In the genomic region with DNA sequence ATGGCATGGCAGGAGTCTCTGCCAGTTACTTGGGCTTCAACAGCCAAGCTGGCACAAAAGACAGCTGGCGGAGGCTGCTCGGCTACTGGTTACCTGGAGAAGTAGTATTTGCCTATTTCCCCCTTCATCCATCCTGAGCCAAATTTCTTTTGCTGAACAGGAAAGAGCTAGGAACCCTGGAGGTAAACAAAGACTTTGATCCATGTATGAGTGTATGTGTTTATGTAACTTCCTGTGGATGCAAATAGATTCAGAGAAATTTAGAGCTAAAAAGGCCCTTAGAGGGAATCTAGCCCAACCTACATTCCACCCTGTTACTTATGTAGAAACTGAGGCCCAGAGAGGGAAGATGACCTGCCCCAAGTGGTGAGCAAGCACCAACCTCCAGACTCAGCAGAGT, we compare ENCODE assay signal across 1 cellular context.
A peak's percentile ranks its signal among the peaks of the same experiment; 100 is the strongest.
TF ChIP-seq lines count a peak whose summit lies in the region.

No MANE protein-coding gene starts in this region.

TF ChIP-seq in HepG2, 621 proteins besides CTCF, POLR2A, EP300 and RAD21 (continues in another document):
- no peak for TF ChIP-seq ZNF256 (CRISPR knock-in tag; conservative IDR thresholded peaks at IDR 0.05)
- TF ChIP-seq FOXA1 (IDR thresholded peaks at IDR 0.05) = no peak
- TF ChIP-seq FOXA1 (CRISPR knock-in tag; IDR thresholded peaks at IDR 0.05) = peak; percentile 67
- TF ChIP-seq HNF4A (CRISPR knock-in tag; IDR thresholded peaks at IDR 0.05) = peak; percentile 70
- no peak for TF ChIP-seq FOXP1 (IDR thresholded peaks at IDR 0.05)
- peak; percentile 42; the same call in 1 of the 2 replicates for TF ChIP-seq FOXP1 (CRISPR knock-in tag; IDR thresholded peaks at IDR 0.05)
- no peak for TF ChIP-seq ZFP41 (CRISPR knock-in tag; IDR thresholded peaks at IDR 0.05; ENCODE audit: borderline replicate concordance)
- no peak for TF ChIP-seq PRMT3 (CRISPR knock-in tag; IDR thresholded peaks at IDR 0.05; ENCODE audit: borderline replicate concordance, low read depth)
- TF ChIP-seq ZNF552 (CRISPR knock-in tag; IDR thresholded peaks at IDR 0.05; ENCODE audit: borderline replicate concordance) = no peak
- no peak for TF ChIP-seq ZIK1 (CRISPR knock-in tag; IDR thresholded peaks at IDR 0.05; ENCODE audit: borderline replicate concordance, low read depth)
- TF ChIP-seq ZNF17 (CRISPR knock-in tag; IDR thresholded peaks at IDR 0.05) = no peak
- 0 out of 2 replicates have a peak, but pooled peaks have one; percentile 20 for TF ChIP-seq SAP130 (CRISPR knock-in tag; IDR thresholded peaks at IDR 0.05; ENCODE audit: low read depth)
- TF ChIP-seq LCORL (IDR thresholded peaks at IDR 0.05) = no peak
- peak; percentile 34; the same call in 1 of the 2 replicates for TF ChIP-seq LCORL (CRISPR knock-in tag; IDR thresholded peaks at IDR 0.05)
- peak; percentile 75 for TF ChIP-seq FOXA3 (CRISPR knock-in tag; IDR thresholded peaks at IDR 0.05)
- TF ChIP-seq, protein P1, sequence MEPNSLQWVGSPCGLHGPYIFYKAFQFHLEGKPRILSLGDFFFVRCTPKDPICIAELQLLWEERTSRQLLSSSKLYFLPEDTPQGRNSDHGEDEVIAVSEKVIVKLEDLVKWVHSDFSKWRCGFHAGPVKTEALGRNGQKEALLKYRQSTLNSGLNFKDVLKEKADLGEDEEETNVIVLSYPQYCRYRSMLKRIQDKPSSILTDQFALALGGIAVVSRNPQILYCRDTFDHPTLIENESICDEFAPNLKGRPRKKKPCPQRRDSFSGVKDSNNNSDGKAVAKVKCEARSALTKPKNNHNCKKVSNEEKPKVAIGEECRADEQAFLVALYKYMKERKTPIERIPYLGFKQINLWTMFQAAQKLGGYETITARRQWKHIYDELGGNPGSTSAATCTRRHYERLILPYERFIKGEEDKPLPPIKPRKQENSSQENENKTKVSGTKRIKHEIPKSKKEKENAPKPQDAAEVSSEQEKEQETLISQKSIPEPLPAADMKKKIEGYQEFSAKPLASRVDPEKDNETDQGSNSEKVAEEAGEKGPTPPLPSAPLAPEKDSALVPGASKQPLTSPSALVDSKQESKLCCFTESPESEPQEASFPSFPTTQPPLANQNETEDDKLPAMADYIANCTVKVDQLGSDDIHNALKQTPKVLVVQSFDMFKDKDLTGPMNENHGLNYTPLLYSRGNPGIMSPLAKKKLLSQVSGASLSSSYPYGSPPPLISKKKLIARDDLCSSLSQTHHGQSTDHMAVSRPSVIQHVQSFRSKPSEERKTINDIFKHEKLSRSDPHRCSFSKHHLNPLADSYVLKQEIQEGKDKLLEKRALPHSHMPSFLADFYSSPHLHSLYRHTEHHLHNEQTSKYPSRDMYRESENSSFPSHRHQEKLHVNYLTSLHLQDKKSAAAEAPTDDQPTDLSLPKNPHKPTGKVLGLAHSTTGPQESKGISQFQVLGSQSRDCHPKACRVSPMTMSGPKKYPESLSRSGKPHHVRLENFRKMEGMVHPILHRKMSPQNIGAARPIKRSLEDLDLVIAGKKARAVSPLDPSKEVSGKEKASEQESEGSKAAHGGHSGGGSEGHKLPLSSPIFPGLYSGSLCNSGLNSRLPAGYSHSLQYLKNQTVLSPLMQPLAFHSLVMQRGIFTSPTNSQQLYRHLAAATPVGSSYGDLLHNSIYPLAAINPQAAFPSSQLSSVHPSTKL (CRISPR knock-in tag; IDR thresholded peaks at IDR 0.05) = peak; percentile 66
- TF ChIP-seq, protein P2, sequence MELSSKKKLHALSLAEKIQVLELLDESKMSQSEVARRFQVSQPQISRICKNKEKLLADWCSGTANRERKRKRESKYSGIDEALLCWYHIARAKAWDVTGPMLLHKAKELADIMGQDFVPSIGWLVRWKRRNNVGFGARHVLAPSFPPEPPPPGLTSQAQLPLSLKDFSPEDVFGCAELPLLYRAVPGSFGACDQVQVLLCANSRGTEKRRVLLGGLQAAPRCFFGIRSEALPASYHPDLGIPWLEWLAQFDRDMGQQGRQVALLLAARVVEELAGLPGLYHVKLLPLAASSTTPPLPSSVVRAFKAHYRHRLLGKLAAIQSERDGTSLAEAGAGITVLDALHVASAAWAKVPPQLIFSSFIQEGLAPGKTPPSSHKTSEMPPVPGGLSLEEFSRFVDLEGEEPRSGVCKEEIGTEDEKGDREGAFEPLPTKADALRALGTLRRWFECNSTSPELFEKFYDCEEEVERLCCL (CRISPR knock-in tag; IDR thresholded peaks at IDR 0.05; ENCODE audit: borderline replicate concordance) = no peak
- TF ChIP-seq NCOR1 (IDR thresholded peaks at IDR 0.05; ENCODE audit: borderline replicate concordance, low read length) = no peak
- TF ChIP-seq, protein P3, sequence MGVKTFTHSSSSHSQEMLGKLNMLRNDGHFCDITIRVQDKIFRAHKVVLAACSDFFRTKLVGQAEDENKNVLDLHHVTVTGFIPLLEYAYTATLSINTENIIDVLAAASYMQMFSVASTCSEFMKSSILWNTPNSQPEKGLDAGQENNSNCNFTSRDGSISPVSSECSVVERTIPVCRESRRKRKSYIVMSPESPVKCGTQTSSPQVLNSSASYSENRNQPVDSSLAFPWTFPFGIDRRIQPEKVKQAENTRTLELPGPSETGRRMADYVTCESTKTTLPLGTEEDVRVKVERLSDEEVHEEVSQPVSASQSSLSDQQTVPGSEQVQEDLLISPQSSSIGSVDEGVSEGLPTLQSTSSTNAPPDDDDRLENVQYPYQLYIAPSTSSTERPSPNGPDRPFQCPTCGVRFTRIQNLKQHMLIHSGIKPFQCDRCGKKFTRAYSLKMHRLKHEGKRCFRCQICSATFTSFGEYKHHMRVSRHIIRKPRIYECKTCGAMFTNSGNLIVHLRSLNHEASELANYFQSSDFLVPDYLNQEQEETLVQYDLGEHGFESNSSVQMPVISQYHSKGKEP (CRISPR knock-in tag; IDR thresholded peaks at IDR 0.05) = no peak
- TF ChIP-seq ETV5 (CRISPR knock-in tag; IDR thresholded peaks at IDR 0.05; ENCODE audit: borderline replicate concordance) = peak; percentile 61; the same call in 1 of the 2 replicates
- no peak for TF ChIP-seq BRD4 (CRISPR knock-in tag; IDR thresholded peaks at IDR 0.05)
- 0 out of 2 replicates have a peak, but pooled peaks have one; percentile 14 for TF ChIP-seq ZNF644 (CRISPR knock-in tag; IDR thresholded peaks at IDR 0.05; ENCODE audit: low read depth)
- TF ChIP-seq ZNF235 (CRISPR knock-in tag; IDR thresholded peaks at IDR 0.05; ENCODE audit: borderline replicate concordance) = no peak
- TF ChIP-seq, protein P4, sequence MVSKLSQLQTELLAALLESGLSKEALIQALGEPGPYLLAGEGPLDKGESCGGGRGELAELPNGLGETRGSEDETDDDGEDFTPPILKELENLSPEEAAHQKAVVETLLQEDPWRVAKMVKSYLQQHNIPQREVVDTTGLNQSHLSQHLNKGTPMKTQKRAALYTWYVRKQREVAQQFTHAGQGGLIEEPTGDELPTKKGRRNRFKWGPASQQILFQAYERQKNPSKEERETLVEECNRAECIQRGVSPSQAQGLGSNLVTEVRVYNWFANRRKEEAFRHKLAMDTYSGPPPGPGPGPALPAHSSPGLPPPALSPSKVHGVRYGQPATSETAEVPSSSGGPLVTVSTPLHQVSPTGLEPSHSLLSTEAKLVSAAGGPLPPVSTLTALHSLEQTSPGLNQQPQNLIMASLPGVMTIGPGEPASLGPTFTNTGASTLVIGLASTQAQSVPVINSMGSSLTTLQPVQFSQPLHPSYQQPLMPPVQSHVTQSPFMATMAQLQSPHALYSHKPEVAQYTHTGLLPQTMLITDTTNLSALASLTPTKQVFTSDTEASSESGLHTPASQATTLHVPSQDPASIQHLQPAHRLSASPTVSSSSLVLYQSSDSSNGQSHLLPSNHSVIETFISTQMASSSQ (IDR thresholded peaks at IDR 0.05; ENCODE audit: low read depth) = no peak
- TF ChIP-seq, protein P4 (CRISPR knock-in tag; IDR thresholded peaks at IDR 0.05; ENCODE audit: borderline replicate concordance) = no peak
- no peak for TF ChIP-seq ZNF530 (CRISPR knock-in tag; IDR thresholded peaks at IDR 0.05; ENCODE audit: low read depth)
- TF ChIP-seq, protein P5, sequence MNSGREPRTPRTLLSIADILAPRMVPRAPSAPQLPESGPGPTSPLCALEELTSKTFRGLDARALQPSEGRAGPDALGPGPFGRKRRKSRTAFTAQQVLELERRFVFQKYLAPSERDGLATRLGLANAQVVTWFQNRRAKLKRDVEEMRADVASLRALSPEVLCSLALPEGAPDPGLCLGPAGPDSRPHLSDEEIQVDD (CRISPR knock-in tag; IDR thresholded peaks at IDR 0.05; ENCODE audit: borderline replicate concordance) = no peak
- TF ChIP-seq, protein P6, sequence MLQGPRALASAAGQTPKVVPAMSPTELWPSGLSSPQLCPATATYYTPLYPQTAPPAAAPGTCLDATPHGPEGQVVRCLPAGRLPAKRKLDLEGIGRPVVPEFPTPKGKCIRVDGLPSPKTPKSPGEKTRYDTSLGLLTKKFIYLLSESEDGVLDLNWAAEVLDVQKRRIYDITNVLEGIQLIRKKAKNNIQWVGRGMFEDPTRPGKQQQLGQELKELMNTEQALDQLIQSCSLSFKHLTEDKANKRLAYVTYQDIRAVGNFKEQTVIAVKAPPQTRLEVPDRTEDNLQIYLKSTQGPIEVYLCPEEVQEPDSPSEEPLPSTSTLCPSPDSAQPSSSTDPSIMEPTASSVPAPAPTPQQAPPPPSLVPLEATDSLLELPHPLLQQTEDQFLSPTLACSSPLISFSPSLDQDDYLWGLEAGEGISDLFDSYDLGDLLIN (CRISPR knock-in tag; IDR thresholded peaks at IDR 0.05; ENCODE audit: borderline replicate concordance) = no peak
- TF ChIP-seq ZNF143 (CRISPR knock-in tag; IDR thresholded peaks at IDR 0.05) = no peak
- TF ChIP-seq HDAC6 (IDR thresholded peaks at IDR 0.05; ENCODE audit: low read depth, low read length) = no peak
- no peak for TF ChIP-seq SSRP1 (CRISPR knock-in tag; IDR thresholded peaks at IDR 0.05)
- TF ChIP-seq ZNF160 (CRISPR knock-in tag; IDR thresholded peaks at IDR 0.05) = peak; percentile 99
- TF ChIP-seq ZNF337 (CRISPR knock-in tag; IDR thresholded peaks at IDR 0.05; ENCODE audit: borderline replicate concordance, low read depth) = no peak
- no peak for TF ChIP-seq KDM2A (CRISPR knock-in tag; IDR thresholded peaks at IDR 0.05; ENCODE audit: borderline replicate concordance, low read depth)
- TF ChIP-seq CREB1 (IDR thresholded peaks at IDR 0.05) = no peak
- no peak for TF ChIP-seq CREB1 (CRISPR knock-in tag; IDR thresholded peaks at IDR 0.05)
- no peak for TF ChIP-seq U2AF1 (optimal IDR thresholded peaks at IDR 0.05; ENCODE audit: low read depth, low read length)
- TF ChIP-seq BCL6 (CRISPR knock-in tag; IDR thresholded peaks at IDR 0.05) = no peak
- TF ChIP-seq ELF3 (CRISPR knock-in tag; IDR thresholded peaks at IDR 0.05) = peak; percentile 57
- TF ChIP-seq NFRKB (IDR thresholded peaks at IDR 0.05) = no peak
- no peak for TF ChIP-seq RXRB (CRISPR knock-in tag; IDR thresholded peaks at IDR 0.05; ENCODE audit: borderline replicate concordance)
- TF ChIP-seq, protein P7, sequence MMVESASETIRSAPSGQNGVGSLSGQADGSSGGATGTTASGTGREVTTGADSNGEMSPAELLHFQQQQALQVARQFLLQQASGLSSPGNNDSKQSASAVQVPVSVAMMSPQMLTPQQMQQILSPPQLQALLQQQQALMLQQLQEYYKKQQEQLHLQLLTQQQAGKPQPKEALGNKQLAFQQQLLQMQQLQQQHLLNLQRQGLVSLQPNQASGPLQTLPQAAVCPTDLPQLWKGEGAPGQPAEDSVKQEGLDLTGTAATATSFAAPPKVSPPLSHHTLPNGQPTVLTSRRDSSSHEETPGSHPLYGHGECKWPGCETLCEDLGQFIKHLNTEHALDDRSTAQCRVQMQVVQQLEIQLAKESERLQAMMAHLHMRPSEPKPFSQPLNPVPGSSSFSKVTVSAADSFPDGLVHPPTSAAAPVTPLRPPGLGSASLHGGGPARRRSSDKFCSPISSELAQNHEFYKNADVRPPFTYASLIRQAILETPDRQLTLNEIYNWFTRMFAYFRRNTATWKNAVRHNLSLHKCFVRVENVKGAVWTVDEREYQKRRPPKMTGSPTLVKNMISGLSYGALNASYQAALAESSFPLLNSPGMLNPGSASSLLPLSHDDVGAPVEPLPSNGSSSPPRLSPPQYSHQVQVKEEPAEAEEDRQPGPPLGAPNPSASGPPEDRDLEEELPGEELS (CRISPR knock-in tag; IDR thresholded peaks at IDR 0.05) = 0 out of 2 replicates have a peak, but pooled peaks have one; percentile 37
